ENCODE assay signal across 1 cellular context in the genomic region with DNA sequence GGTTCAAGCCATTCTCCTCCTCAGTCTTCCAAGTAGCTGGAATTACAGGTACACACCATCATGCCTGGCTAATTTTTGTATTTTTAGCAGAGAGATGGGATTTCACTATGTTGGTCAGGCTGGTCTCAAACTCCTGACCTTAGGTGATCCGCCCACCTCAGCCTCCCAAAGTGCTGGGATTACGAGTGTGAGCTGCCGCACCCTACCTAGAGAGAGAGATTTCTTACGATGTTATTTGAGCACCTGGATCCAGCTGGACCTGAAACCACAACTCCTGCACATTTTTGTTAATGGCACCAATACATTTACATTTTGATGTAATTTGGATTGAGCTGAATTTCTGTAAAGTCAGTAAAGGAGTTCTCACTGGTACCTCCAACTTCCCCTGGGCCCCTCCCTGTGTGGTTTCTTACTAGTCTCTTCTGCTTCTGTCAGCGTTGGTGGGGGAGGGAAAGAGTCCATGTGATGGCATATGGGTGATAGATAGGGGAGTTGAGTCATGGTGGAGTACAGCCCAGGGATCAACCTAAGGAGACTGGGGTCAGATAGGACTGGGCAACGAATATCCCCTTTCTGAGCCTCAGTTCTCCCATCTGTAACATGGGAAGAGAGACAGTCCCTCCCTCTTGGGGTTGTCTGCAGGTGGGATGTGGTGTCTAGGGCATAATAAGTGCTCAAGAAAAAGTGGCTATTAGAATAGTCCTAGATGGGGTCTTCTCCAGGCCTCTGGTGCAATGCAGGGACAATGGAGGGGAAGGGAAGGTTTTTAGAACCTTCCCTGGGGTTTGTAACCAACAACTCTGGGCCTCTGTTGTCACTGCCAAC.
A peak's percentile ranks its signal among the peaks of the same experiment; 100 is the strongest.
TF ChIP-seq lines count a peak whose summit lies in the region.

No MANE protein-coding gene starts in this region.

TF ChIP-seq in K562, 482 proteins besides CTCF, POLR2A, EP300 and RAD21 (continued from another document and continues in another):
- TF ChIP-seq POLR3G (IDR thresholded peaks at IDR 0.05; ENCODE audit: extremely low read depth, insufficient read length, insufficient replicate concordance) = no peak
- TF ChIP-seq ZNF146 (CRISPR knock-in tag; IDR thresholded peaks at IDR 0.05; ENCODE audit: unreplicated experiment) = no peak
- TF ChIP-seq, protein P1, sequence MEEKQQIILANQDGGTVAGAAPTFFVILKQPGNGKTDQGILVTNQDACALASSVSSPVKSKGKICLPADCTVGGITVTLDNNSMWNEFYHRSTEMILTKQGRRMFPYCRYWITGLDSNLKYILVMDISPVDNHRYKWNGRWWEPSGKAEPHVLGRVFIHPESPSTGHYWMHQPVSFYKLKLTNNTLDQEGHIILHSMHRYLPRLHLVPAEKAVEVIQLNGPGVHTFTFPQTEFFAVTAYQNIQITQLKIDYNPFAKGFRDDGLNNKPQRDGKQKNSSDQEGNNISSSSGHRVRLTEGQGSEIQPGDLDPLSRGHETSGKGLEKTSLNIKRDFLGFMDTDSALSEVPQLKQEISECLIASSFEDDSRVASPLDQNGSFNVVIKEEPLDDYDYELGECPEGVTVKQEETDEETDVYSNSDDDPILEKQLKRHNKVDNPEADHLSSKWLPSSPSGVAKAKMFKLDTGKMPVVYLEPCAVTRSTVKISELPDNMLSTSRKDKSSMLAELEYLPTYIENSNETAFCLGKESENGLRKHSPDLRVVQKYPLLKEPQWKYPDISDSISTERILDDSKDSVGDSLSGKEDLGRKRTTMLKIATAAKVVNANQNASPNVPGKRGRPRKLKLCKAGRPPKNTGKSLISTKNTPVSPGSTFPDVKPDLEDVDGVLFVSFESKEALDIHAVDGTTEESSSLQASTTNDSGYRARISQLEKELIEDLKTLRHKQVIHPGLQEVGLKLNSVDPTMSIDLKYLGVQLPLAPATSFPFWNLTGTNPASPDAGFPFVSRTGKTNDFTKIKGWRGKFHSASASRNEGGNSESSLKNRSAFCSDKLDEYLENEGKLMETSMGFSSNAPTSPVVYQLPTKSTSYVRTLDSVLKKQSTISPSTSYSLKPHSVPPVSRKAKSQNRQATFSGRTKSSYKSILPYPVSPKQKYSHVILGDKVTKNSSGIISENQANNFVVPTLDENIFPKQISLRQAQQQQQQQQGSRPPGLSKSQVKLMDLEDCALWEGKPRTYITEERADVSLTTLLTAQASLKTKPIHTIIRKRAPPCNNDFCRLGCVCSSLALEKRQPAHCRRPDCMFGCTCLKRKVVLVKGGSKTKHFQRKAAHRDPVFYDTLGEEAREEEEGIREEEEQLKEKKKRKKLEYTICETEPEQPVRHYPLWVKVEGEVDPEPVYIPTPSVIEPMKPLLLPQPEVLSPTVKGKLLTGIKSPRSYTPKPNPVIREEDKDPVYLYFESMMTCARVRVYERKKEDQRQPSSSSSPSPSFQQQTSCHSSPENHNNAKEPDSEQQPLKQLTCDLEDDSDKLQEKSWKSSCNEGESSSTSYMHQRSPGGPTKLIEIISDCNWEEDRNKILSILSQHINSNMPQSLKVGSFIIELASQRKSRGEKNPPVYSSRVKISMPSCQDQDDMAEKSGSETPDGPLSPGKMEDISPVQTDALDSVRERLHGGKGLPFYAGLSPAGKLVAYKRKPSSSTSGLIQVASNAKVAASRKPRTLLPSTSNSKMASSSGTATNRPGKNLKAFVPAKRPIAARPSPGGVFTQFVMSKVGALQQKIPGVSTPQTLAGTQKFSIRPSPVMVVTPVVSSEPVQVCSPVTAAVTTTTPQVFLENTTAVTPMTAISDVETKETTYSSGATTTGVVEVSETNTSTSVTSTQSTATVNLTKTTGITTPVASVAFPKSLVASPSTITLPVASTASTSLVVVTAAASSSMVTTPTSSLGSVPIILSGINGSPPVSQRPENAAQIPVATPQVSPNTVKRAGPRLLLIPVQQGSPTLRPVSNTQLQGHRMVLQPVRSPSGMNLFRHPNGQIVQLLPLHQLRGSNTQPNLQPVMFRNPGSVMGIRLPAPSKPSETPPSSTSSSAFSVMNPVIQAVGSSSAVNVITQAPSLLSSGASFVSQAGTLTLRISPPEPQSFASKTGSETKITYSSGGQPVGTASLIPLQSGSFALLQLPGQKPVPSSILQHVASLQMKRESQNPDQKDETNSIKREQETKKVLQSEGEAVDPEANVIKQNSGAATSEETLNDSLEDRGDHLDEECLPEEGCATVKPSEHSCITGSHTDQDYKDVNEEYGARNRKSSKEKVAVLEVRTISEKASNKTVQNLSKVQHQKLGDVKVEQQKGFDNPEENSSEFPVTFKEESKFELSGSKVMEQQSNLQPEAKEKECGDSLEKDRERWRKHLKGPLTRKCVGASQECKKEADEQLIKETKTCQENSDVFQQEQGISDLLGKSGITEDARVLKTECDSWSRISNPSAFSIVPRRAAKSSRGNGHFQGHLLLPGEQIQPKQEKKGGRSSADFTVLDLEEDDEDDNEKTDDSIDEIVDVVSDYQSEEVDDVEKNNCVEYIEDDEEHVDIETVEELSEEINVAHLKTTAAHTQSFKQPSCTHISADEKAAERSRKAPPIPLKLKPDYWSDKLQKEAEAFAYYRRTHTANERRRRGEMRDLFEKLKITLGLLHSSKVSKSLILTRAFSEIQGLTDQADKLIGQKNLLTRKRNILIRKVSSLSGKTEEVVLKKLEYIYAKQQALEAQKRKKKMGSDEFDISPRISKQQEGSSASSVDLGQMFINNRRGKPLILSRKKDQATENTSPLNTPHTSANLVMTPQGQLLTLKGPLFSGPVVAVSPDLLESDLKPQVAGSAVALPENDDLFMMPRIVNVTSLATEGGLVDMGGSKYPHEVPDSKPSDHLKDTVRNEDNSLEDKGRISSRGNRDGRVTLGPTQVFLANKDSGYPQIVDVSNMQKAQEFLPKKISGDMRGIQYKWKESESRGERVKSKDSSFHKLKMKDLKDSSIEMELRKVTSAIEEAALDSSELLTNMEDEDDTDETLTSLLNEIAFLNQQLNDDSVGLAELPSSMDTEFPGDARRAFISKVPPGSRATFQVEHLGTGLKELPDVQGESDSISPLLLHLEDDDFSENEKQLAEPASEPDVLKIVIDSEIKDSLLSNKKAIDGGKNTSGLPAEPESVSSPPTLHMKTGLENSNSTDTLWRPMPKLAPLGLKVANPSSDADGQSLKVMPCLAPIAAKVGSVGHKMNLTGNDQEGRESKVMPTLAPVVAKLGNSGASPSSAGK (IDR thresholded peaks at IDR 0.05) = peak; percentile 37; the same call in 1 of the 2 replicates
- TF ChIP-seq, protein P2, sequence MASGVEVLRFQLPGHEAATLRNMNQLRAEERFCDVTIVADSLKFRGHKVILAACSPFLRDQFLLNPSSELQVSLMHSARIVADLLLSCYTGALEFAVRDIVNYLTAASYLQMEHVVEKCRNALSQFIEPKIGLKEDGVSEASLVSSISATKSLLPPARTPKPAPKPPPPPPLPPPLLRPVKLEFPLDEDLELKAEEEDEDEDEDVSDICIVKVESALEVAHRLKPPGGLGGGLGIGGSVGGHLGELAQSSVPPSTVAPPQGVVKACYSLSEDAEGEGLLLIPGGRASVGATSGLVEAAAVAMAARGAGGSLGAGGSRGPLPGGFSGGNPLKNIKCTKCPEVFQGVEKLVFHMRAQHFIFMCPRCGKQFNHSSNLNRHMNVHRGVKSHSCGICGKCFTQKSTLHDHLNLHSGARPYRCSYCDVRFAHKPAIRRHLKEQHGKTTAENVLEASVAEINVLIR (CRISPR knock-in tag; IDR thresholded peaks at IDR 0.05) = no peak
- TF ChIP-seq, protein P3, sequence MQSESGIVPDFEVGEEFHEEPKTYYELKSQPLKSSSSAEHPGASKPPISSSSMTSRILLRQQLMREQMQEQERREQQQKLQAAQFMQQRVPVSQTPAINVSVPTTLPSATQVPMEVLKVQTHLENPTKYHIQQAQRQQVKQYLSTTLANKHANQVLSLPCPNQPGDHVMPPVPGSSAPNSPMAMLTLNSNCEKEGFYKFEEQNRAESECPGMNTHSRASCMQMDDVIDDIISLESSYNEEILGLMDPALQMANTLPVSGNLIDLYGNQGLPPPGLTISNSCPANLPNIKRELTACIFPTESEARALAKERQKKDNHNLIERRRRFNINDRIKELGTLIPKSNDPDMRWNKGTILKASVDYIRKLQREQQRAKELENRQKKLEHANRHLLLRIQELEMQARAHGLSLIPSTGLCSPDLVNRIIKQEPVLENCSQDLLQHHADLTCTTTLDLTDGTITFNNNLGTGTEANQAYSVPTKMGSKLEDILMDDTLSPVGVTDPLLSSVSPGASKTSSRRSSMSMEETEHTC (IDR thresholded peaks at IDR 0.05) = peak; percentile 39; the same call in 1 of the 2 replicates
- TF ChIP-seq SNRNP70 (optimal IDR thresholded peaks at IDR 0.05; ENCODE audit: low read depth, low read length) = no peak
- TF ChIP-seq, protein P4, sequence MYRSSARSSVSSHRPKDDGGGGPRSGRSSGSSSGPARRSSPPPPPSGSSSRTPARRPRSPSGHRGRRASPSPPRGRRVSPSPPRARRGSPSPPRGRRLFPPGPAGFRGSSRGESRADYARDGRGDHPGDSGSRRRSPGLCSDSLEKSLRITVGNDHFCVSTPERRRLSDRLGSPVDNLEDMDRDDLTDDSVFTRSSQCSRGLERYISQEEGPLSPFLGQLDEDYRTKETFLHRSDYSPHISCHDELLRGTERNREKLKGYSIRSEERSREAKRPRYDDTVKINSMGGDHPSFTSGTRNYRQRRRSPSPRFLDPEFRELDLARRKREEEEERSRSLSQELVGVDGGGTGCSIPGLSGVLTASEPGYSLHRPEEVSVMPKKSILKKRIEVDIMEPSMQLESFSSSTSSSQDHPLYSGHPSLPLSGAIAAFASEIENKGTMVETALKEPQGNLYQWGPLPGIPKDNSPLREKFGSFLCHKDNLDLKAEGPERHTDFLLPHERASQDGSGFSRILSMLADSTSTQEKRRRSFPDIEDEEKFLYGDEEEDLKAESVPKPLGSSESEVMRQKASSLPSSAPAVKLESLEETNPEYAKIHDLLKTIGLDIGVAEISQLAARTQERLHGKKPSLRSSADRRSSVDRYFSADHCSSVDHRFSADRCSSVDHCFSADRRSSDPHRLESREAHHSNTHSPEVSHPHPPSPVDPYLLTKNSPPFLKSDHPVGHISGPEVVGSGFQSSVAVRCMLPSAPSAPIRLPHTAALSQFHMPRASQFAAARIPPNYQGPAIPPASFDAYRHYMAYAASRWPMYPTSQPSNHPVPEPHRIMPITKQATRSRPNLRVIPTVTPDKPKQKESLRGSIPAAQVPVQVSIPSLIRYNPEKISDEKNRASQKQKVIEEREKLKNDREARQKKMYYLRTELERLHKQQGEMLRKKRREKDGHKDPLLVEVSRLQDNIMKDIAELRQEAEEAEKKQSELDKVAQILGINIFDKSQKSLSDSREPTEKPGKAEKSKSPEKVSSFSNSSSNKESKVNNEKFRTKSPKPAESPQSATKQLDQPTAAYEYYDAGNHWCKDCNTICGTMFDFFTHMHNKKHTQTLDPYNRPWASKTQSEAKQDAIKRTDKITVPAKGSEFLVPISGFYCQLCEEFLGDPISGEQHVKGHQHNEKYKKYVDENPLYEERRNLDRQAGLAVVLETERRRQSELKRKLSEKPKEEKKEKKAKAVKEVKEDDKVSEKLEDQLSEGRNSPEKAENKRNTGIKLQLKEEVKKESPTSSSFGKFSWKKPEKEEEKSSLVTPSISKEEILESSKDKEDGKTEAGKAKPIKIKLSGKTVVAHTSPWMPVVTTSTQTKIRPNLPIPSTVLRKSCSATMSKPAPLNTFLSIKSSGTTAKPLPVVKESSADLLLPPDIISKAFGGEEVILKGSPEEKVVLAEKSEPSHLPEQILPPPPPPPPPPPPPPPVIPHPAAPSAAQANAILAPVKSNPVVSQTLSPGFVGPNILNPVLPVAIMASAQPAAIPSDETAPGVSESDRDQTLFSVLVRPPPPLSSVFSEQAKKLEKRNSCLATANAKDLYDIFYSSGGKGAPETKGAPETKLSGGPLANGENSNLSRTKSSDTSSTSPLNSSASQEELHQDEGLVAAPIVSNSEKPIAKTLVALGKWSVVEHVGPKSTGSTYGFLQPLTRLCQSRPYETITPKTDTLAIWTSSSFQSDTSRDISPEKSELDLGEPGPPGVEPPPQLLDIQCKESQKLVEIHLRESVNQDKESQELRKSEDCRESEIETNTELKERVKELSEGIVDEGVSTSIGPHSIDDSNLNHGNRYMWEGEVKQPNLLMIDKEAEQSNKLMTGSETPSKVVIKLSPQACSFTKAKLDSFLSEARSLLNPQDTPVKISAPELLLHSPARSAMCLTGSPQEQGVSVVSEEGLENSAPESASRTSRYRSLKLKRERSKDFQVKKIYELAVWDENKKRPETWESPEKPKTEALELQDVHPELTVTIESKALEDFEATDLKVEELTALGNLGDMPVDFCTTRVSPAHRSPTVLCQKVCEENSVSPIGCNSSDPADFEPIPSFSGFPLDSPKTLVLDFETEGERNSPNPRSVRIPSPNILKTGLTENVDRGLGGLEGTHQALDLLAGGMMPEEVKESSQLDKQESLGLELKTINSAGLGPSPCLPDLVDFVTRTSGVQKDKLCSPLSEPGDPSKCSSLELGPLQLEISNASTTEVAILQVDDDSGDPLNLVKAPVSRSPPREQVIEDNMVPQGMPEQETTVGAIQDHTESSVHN (IDR thresholded peaks at IDR 0.05; ENCODE audit: borderline replicate concordance in 1 of 2, low read depth in 1 of 2) = 0 out of 4 replicates have a peak, but pooled peaks of 1 of the 2 experiments have one; percentile 29
- TF ChIP-seq ZEB2 (IDR thresholded peaks at IDR 0.05) = peak; percentile 63; the same call in 1 of the 2 replicates
- TF ChIP-seq, protein P5, sequence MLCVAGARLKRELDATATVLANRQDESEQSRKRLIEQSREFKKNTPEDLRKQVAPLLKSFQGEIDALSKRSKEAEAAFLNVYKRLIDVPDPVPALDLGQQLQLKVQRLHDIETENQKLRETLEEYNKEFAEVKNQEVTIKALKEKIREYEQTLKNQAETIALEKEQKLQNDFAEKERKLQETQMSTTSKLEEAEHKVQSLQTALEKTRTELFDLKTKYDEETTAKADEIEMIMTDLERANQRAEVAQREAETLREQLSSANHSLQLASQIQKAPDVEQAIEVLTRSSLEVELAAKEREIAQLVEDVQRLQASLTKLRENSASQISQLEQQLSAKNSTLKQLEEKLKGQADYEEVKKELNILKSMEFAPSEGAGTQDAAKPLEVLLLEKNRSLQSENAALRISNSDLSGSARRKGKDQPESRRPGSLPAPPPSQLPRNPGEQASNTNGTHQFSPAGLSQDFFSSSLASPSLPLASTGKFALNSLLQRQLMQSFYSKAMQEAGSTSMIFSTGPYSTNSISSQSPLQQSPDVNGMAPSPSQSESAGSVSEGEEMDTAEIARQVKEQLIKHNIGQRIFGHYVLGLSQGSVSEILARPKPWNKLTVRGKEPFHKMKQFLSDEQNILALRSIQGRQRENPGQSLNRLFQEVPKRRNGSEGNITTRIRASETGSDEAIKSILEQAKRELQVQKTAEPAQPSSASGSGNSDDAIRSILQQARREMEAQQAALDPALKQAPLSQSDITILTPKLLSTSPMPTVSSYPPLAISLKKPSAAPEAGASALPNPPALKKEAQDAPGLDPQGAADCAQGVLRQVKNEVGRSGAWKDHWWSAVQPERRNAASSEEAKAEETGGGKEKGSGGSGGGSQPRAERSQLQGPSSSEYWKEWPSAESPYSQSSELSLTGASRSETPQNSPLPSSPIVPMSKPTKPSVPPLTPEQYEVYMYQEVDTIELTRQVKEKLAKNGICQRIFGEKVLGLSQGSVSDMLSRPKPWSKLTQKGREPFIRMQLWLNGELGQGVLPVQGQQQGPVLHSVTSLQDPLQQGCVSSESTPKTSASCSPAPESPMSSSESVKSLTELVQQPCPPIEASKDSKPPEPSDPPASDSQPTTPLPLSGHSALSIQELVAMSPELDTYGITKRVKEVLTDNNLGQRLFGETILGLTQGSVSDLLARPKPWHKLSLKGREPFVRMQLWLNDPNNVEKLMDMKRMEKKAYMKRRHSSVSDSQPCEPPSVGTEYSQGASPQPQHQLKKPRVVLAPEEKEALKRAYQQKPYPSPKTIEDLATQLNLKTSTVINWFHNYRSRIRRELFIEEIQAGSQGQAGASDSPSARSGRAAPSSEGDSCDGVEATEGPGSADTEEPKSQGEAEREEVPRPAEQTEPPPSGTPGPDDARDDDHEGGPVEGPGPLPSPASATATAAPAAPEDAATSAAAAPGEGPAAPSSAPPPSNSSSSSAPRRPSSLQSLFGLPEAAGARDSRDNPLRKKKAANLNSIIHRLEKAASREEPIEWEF (CRISPR knock-in tag; IDR thresholded peaks at IDR 0.05) = no peak
